1 cellular context compared by ENCODE assay signal in the genomic region with DNA sequence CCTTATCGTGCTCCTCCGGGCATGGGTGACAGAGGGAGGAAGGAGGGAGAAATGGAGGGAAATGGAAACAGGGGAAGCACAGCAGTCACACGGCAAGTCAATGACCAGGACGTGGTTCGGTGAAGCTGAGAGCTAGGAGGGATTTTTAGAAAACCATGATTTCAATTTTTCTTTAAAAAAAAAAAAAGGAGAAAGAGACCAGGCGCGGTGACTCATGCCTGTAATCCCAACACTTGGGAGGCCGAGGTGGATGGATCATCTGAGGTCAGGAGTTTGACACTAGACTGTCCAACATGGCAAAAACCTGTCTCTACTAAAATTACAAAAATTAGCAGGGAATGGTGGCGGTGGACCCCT.
A peak's percentile ranks its signal among the peaks of the same experiment; 100 is the strongest.
TF ChIP-seq lines count a peak whose summit lies in the region.

No MANE protein-coding gene starts in this region.

TF ChIP-seq in IMR-90, 13 proteins besides CTCF, POLR2A, EP300 and RAD21:
- TF ChIP-seq BHLHE40 (IDR thresholded peaks at IDR 0.05; ENCODE audit: low read depth, low read length) (no peak), SMC3 (IDR thresholded peaks at IDR 0.05; ENCODE audit: low read depth, low read length) (no peak), MAZ (IDR thresholded peaks at IDR 0.05; ENCODE audit: borderline replicate concordance, low read depth, low read length) (no peak), FOS (IDR thresholded peaks at IDR 0.05; ENCODE audit: low read depth, low read length) (peak; percentile 41; the same call in 1 of the 2 replicates), RCOR1 (IDR thresholded peaks at IDR 0.05; ENCODE audit: insufficient replicate concordance, low read length) (no peak)
